15 cellular contexts compared by ENCODE assay signal in genomic region chr2:159803235-159803962, GRCh38. TPM values are rescaled to one million over a fixed set of nuclear protein-coding genes. Genes with fewer than 3 reads are reported as not detected.
DNase-seq lines count a peak whose midpoint lies in the region; ATAC-seq, FAIRE-seq and TF ChIP-seq lines count a peak whose summit lies in the region.
"Had no signal": no experiment of that assay in that cellular context is flagged by ENCODE, and none has a peak within 500 bp of the region (broad histone marks: within the 10 kb centered on the region; RNA-seq: fewer than 3 reads in every experiment).

No MANE protein-coding gene starts in this region.

- ATAC-seq in activated CD8-positive, alpha-beta T cell treated with anti-CD3 and anti-CD28 coated beads for 36 hours: peak; percentile 42
- ATAC-seq in activated CD8-positive, alpha-beta T cell treated with anti-CD3 and anti-CD28 coated beads, Interleukin-2, amount 10 ng/mL, durations not matched to agents 7 days and 5 days: no peak
- ATAC-seq in HepG2 (no peak), right lobe of liver (no peak), HG03521 (IDR thresholded peaks at IDR 0.05; ENCODE audit: unreplicated experiment) (no peak)
- ATAC-seq in stimulated activated naive CD8-positive, alpha-beta T cell treated with anti-CD3 and anti-CD28 coated beads, Interleukin-15, amount 100 ng/mL, for 72 hours: peak; percentile 56

- no peak overlapping the region for H3K27ac Mint-ChIP-seq in activated CD8-positive, alpha-beta T cell treated with anti-CD3 and anti-CD28 coated beads for 36 hours
- no peak overlapping the region for H3K27ac Mint-ChIP-seq in activated CD8-positive, alpha-beta T cell treated with anti-CD3 and anti-CD28 coated beads, Interleukin-2, amount 10 ng/mL, durations not matched to agents 7 days and 5 days
- H3K27ac Mint-ChIP-seq in stimulated activated naive CD8-positive, alpha-beta T cell treated with anti-CD3 and anti-CD28 coated beads, Interleukin-15, amount 100 ng/mL, for 72 hours: no peak overlapping the region
- H3K27ac Mint-ChIP-seq: CD8-positive, alpha-beta memory T cell had no signal

- no peak for FAIRE-seq in HepG2 (lab: Jason Lieb, UNC)
- FAIRE-seq: GM18507 had no signal

- no peaks in the 10 kb centered on the region for H3K9me3 ChIP-seq in HepG2 (ENCODE audit: low read length)
- H3K9me3 ChIP-seq in right lobe of liver: no peaks in the 10 kb centered on the region
- no peaks in the 10 kb centered on the region for H3K9me3 ChIP-seq in neutrophil

- intact Hi-C loops in activated CD8-positive, alpha-beta T cell treated with anti-CD3 and anti-CD28 coated beads for 36 hours (cut with micrococcal nuclease): no loop called here
- intact Hi-C loops in HepG2 (cut with micrococcal nuclease; ENCODE audit: unreplicated experiment): no loop called here
- intact Hi-C loops in right lobe of liver (cut with DNase I): no loop called here
- intact Hi-C loops in dorsolateral prefrontal cortex (cut with DNase I): loop anchor here in 1 of 2 donors (10.0 kb wide), 1 partner anchor 669 kb away; no protein-coding TSS in a partner anchor

- H3K79me2 ChIP-seq in HepG2 (ENCODE audit: insufficient read depth, low read length): no peaks in the 10 kb centered on the region

- CTCF ChIA-PET in activated CD8-positive, alpha-beta T cell treated with anti-CD3 and anti-CD28 coated beads for 36 hours (lab: Charles Lee): no interaction called here
- CTCF ChIA-PET in activated CD8-positive, alpha-beta T cell treated with anti-CD3 and anti-CD28 coated beads, Interleukin-2, amount 10 ng/mL, durations not matched to agents 7 days and 5 days (lab: Charles Lee): no interaction called here
- CTCF ChIA-PET in HepG2 (lab: Yijun Ruan, JAX; ENCODE audit: low intra/inter-chr PET ratio, low total read pairs): no interaction called here

- peaks cover 12% of the 10 kb centered on the region for H3K27me3 Mint-ChIP-seq in activated CD8-positive, alpha-beta T cell treated with anti-CD3 and anti-CD28 coated beads for 36 hours
- peaks cover 17% of the 10 kb centered on the region for H3K27me3 Mint-ChIP-seq in activated CD8-positive, alpha-beta T cell treated with anti-CD3 and anti-CD28 coated beads, Interleukin-2, amount 10 ng/mL, durations not matched to agents 7 days and 5 days (ENCODE audit: low read depth)
- peaks cover 15% of the 10 kb centered on the region for H3K27me3 Mint-ChIP-seq in stimulated activated naive CD8-positive, alpha-beta T cell treated with anti-CD3 and anti-CD28 coated beads, Interleukin-15, amount 100 ng/mL, for 72 hours

- POLR2A ChIA-PET in activated CD8-positive, alpha-beta T cell treated with anti-CD3 and anti-CD28 coated beads for 36 hours (lab: Charles Lee): no interaction called here
- POLR2A ChIA-PET in activated CD8-positive, alpha-beta T cell treated with anti-CD3 and anti-CD28 coated beads, Interleukin-2, amount 10 ng/mL, durations not matched to agents 7 days and 5 days (lab: Charles Lee): no interaction called here
- POLR2A ChIA-PET in HepG2 (lab: Yijun Ruan, JAX): no interaction called here

- H3K4me3 Mint-ChIP-seq in activated CD8-positive, alpha-beta T cell treated with anti-CD3 and anti-CD28 coated beads for 36 hours: no peak overlapping the region
- H3K4me3 Mint-ChIP-seq in activated CD8-positive, alpha-beta T cell treated with anti-CD3 and anti-CD28 coated beads, Interleukin-2, amount 10 ng/mL, durations not matched to agents 7 days and 5 days: no peak overlapping the region
- no peak overlapping the region for H3K4me3 Mint-ChIP-seq in stimulated activated naive CD8-positive, alpha-beta T cell treated with anti-CD3 and anti-CD28 coated beads, Interleukin-15, amount 100 ng/mL, for 72 hours
- H3K4me3 Mint-ChIP-seq: CD8-positive, alpha-beta memory T cell had no signal

- no peak overlapping the region for H3K4me3 ChIP-seq in HepG2 (replicated peaks in 1 of 3; ENCODE audit: insufficient read depth in 1 of 3, low read depth in 2 of 3, low read length in 3 of 3)
- H3K4me3 ChIP-seq in right lobe of liver: no peak overlapping the region
- no peak overlapping the region for H3K4me3 ChIP-seq in neutrophil (ENCODE audit: low read depth in 1 of 2, low read length in 1 of 2)
- no peak overlapping the region for H3K4me3 ChIP-seq in dorsolateral prefrontal cortex
- H3K4me3 ChIP-seq: BLaER1 had no signal

- no peak overlapping the region for H3K27ac ChIP-seq in HepG2 (ENCODE audit: extremely low read length, insufficient read depth, low read length)
- H3K27ac ChIP-seq in right lobe of liver: no peak overlapping the region
- H3K27ac ChIP-seq in neutrophil: peak overlapping the region; percentile 98
- no peak overlapping the region for H3K27ac ChIP-seq in dorsolateral prefrontal cortex
- H3K27ac ChIP-seq: BLaER1 had no signal

- peaks cover 8% of the 10 kb centered on the region for H3K4me1 Mint-ChIP-seq in activated CD8-positive, alpha-beta T cell treated with anti-CD3 and anti-CD28 coated beads for 36 hours (ENCODE audit: low read depth)
- H3K4me1 Mint-ChIP-seq in activated CD8-positive, alpha-beta T cell treated with anti-CD3 and anti-CD28 coated beads, Interleukin-2, amount 10 ng/mL, durations not matched to agents 7 days and 5 days (ENCODE audit: low read depth): peaks cover 11% of the 10 kb centered on the region
- peaks cover 5% of the 10 kb centered on the region for H3K4me1 Mint-ChIP-seq in stimulated activated naive CD8-positive, alpha-beta T cell treated with anti-CD3 and anti-CD28 coated beads, Interleukin-15, amount 100 ng/mL, for 72 hours

- in situ Hi-C loops in HepG2 (cut with HindIII; ENCODE audit: extremely low pct_ligation_motif_present, low pct_unique_long_range_greater_than_20kb): no loop called here

- H4K20me1 ChIP-seq in HepG2 (ENCODE audit: insufficient read depth, low read length): no peaks in the 10 kb centered on the region

- H3K4me1 ChIP-seq in HepG2 (ENCODE audit: insufficient read depth, low read length) (peaks cover 20% of the 10 kb centered on the region), right lobe of liver (peaks cover 0 to 28% (median 13%) of the 10 kb centered on the region in 4 donors), neutrophil (ENCODE audit: control insufficient read depth in 1 of 2, insufficient read depth in 1 of 2, low read depth in 1 of 2, low read length in 1 of 2) (peaks cover 39 to 43% of the 10 kb centered on the region in 2 experiments)

- H3K36me3 ChIP-seq in HepG2 (replicated peaks in 1 of 2; ENCODE audit: control insufficient read depth in 1 of 2, insufficient read depth in 2 of 2, low read length in 2 of 2) (no peaks in the 10 kb centered on the region), right lobe of liver (no peaks in the 10 kb centered on the region), neutrophil (peaks cover 5% of the 10 kb centered on the region)
- H3K36me3 ChIP-seq: BLaER1 had no signal

- TF ChIP-seq EP300 in HepG2 (IDR thresholded peaks at IDR 0.05; ENCODE audit: low read depth in 2 of 2, low read length in 2 of 2) (no peak), HepG2 (CRISPR knock-in tag; IDR thresholded peaks at IDR 0.05; ENCODE audit: borderline replicate concordance) (no peak)

- no peak for DNase-seq in activated CD8-positive, alpha-beta T cell treated with anti-CD3 and anti-CD28 coated beads for 36 hours
- DNase-seq in activated CD8-positive, alpha-beta T cell treated with anti-CD3 and anti-CD28 coated beads, Interleukin-2, amount 10 ng/mL, durations not matched to agents 7 days and 5 days: no peak
- no peak for DNase-seq in HepG2 (ENCODE audit: low spot score)
- DNase-seq in right lobe of liver: no peak
- DNase-seq in stimulated activated naive CD8-positive, alpha-beta T cell treated with anti-CD3 and anti-CD28 coated beads, Interleukin-15, amount 100 ng/mL, for 72 hours: no peak
- no peak for DNase-seq in dorsolateral prefrontal cortex
- DNase-seq: 8988T; AML-193; CD8-positive, alpha-beta memory T cell; DMS53; HCEC 1CT had no signal

- H3K9me3 Mint-ChIP-seq in activated CD8-positive, alpha-beta T cell treated with anti-CD3 and anti-CD28 coated beads for 36 hours: no peaks in the 10 kb centered on the region
- no peaks in the 10 kb centered on the region for H3K9me3 Mint-ChIP-seq in activated CD8-positive, alpha-beta T cell treated with anti-CD3 and anti-CD28 coated beads, Interleukin-2, amount 10 ng/mL, durations not matched to agents 7 days and 5 days (ENCODE audit: insufficient read depth)
- H3K9me3 Mint-ChIP-seq in stimulated activated naive CD8-positive, alpha-beta T cell treated with anti-CD3 and anti-CD28 coated beads, Interleukin-15, amount 100 ng/mL, for 72 hours: no peaks in the 10 kb centered on the region
- H3K9me3 Mint-ChIP-seq: CD8-positive, alpha-beta memory T cell had no signal

- H3K36me3 Mint-ChIP-seq in activated CD8-positive, alpha-beta T cell treated with anti-CD3 and anti-CD28 coated beads for 36 hours (ENCODE audit: low read depth): peaks cover 16% of the 10 kb centered on the region
- H3K36me3 Mint-ChIP-seq in activated CD8-positive, alpha-beta T cell treated with anti-CD3 and anti-CD28 coated beads, Interleukin-2, amount 10 ng/mL, durations not matched to agents 7 days and 5 days (ENCODE audit: low read depth): peaks cover 8% of the 10 kb centered on the region

- TF ChIP-seq CTCF in activated CD8-positive, alpha-beta T cell treated with anti-CD3 and anti-CD28 coated beads for 36 hours (IDR thresholded peaks at IDR 0.05): no peak
- TF ChIP-seq CTCF in HepG2 (CRISPR knock-in tag; IDR thresholded peaks at IDR 0.05): no peak
- no peak for TF ChIP-seq CTCF in right lobe of liver (IDR thresholded peaks at IDR 0.05)
- TF ChIP-seq CTCF in neutrophil (IDR thresholded peaks at IDR 0.05): no peak
- TF ChIP-seq CTCF in dorsolateral prefrontal cortex (IDR thresholded peaks at IDR 0.05 in 54 of 56, conservative IDR thresholded peaks at IDR 0.05 in 2 of 56; ENCODE audit: low read depth in 1 of 56, partially characterized antibody in 56 of 56): no peak

- WGBS in HepG2 (ENCODE audit: low lambda C conversion rate): 47% methylated on average over 2 of the region's 2 CpGs
- 50% methylated on average over 2 of the region's 2 CpGs for WGBS in right lobe of liver (ENCODE audit: insufficient coverage, low coverage, low lambda C conversion rate, missing lambda C conversion rate)

- no peak for TF ChIP-seq POLR2A in HepG2 (IDR thresholded peaks at IDR 0.05; ENCODE audit: insufficient read depth in 1 of 2, low read depth in 2 of 2, low read length in 2 of 2)
- TF ChIP-seq POLR2A in right lobe of liver (IDR thresholded peaks at IDR 0.05): no peak

- H3K4me2 ChIP-seq in HepG2 (ENCODE audit: low read depth, low read length): no peak overlapping the region
- H3K4me2 ChIP-seq: BLaER1 had no signal

- no peak for TF ChIP-seq RAD21 in HepG2 (CRISPR knock-in tag; IDR thresholded peaks at IDR 0.05)

- no peak overlapping the region for H3K9ac ChIP-seq in HepG2 (ENCODE audit: insufficient read depth, low read depth, low read length)
- H3K9ac ChIP-seq: BLaER1 had no signal

- no peak overlapping the region for H2AFZ ChIP-seq in HepG2 (ENCODE audit: low read length)

- no TSS peak for BruUV-seq in HepG2 (replicated peaks; lab: Mats Ljungman, UMichigan)

- no peaks in the 10 kb centered on the region for H3K27me3 ChIP-seq in HepG2 (ENCODE audit: control insufficient read depth in 1 of 2, insufficient read depth in 2 of 2, low read length in 2 of 2)
- no peaks in the 10 kb centered on the region for H3K27me3 ChIP-seq in right lobe of liver
- no peaks in the 10 kb centered on the region for H3K27me3 ChIP-seq in neutrophil
- peaks cover 0 to 2% (median 0%) of the 10 kb centered on the region in 45 donors for H3K27me3 ChIP-seq in dorsolateral prefrontal cortex

RNA-seq across cellular contexts. Expression of gene CD302, which starts 5.4 kb away (rescaled TPM):
- total RNA-seq in activated CD8-positive, alpha-beta T cell treated with anti-CD3 and anti-CD28 coated beads for 36 hours: under 1 TPM; 0.43 to 0.74 TPM
- total RNA-seq in activated CD8-positive, alpha-beta T cell treated with anti-CD3 and anti-CD28 coated beads, Interleukin-2, amount 10 ng/mL, durations not matched to agents 7 days and 5 days: under 1 TPM; 0.08 to 0.23 TPM
- 5.6 and 8.0 TPM in 2 replicates for total RNA-seq in HepG2 (2016; rRNA removed; fragmentation: Illumina TruSeq; extraction: Trizol)
- total RNA-seq in HepG2 (2016; cell fraction: cytosol; rRNA removed; fragmentation: Illumina TruSeq; extraction: Trizol; ENCODE audit: low read depth): 1.4 and 1.7 TPM in 2 replicates
- 5.5 and 7.6 TPM in 2 replicates for total RNA-seq in HepG2 (2016; cell fraction: insoluble cytoplasmic fraction; rRNA removed; fragmentation: Illumina TruSeq; extraction: Trizol)
- total RNA-seq in HepG2 (2016; cell fraction: membrane; rRNA removed; fragmentation: Illumina TruSeq; extraction: Trizol): 3.5 and 4.0 TPM in 2 replicates
- total RNA-seq in HepG2 (2016; cell fraction: nucleus; rRNA removed; fragmentation: Illumina TruSeq; extraction: Trizol): 8.1 and 9.2 TPM in 2 replicates
- 15.6 and 16.0 TPM in 2 replicates for polyA plus RNA-seq in HepG2 (2011; rRNA removed)
- polyA plus RNA-seq in HepG2 (2011; cell fraction: cytosol; rRNA removed): 6.9 and 14.7 TPM in 2 replicates
- polyA plus RNA-seq in HepG2 (2011; cell fraction: nucleus; rRNA removed): 2.4 and 4.1 TPM in 2 replicates
- 14.4 and 16.4 TPM in 2 replicates for polyA plus RNA-seq in HepG2 (2012)
- 2.1 and 2.3 TPM in 2 replicates for polyA plus RNA-seq in HepG2 (2016; cell fraction: cytosol; fragmentation: Illumina TruSeq; extraction: Trizol; ENCODE audit: low read depth)
- polyA plus RNA-seq in HepG2 (2016; cell fraction: insoluble cytoplasmic fraction; fragmentation: Illumina TruSeq; extraction: Trizol; ENCODE audit: low read depth): 9.4 and 9.8 TPM in 2 replicates
- 4.1 and 4.5 TPM in 2 replicates for polyA plus RNA-seq in HepG2 (2016; cell fraction: membrane; fragmentation: Illumina TruSeq; extraction: Trizol; ENCODE audit: low read depth)
- polyA plus RNA-seq in HepG2 (2016; cell fraction: nucleus; fragmentation: Illumina TruSeq; extraction: Trizol; ENCODE audit: insufficient read depth, low read depth): 12.9 and 15.8 TPM in 2 replicates
- 3.5 TPM in 1 of 2 replicates, not detected in the other for polyA minus RNA-seq in HepG2 (2011; rRNA and poly(A)+ RNA removed; ENCODE audit: low replicate concordance)
- polyA minus RNA-seq in HepG2 (2011; cell fraction: cytosol; rRNA and poly(A)+ RNA removed): 11.8 and 16.6 TPM in 2 replicates
- 7.7 and 12.2 TPM in 2 replicates for polyA minus RNA-seq in HepG2 (2011; cell fraction: nucleus; rRNA and poly(A)+ RNA removed)
- 100 to 1,000 TPM; 114 to 163 (median 130) TPM for total RNA-seq in right lobe of liver
- total RNA-seq in dorsolateral prefrontal cortex: 10 to 100 TPM in 43 of 120 experiments, 1 to 10 TPM in 77; 2.9 to 20.4 (median 8.5) TPM

Comparison
In these comparisons a context has a peak if more than half of its experiments do, and no peak if none do; other contexts are left out.
1. ATAC-seq: peak in activated CD8-positive, alpha-beta T cell treated with anti-CD3 and anti-CD28 coated beads for 36 hours (single experiment) and stimulated activated naive CD8-positive, alpha-beta T cell treated with anti-CD3 and anti-CD28 coated beads, Interleukin-15, amount 100 ng/mL, for 72 hours (single experiment); none in activated CD8-positive, alpha-beta T cell treated with anti-CD3 and anti-CD28 coated beads, Interleukin-2, amount 10 ng/mL, durations not matched to agents 7 days and 5 days (single experiment), HepG2 (single experiment), right lobe of liver (0 of 4) and HG03521 (single experiment).
2. RNA of gene CD302, which starts 5.4 kb away (total RNA-seq): 114 to 163 TPM in right lobe of liver; 2.9 to 20.4 TPM in dorsolateral prefrontal cortex, 1.4 to 9.2 TPM in HepG2, 0.43 to 0.74 TPM in activated CD8-positive, alpha-beta T cell treated with anti-CD3 and anti-CD28 coated beads for 36 hours and 0.08 to 0.23 TPM in activated CD8-positive, alpha-beta T cell treated with anti-CD3 and anti-CD28 coated beads, Interleukin-2, amount 10 ng/mL, durations not matched to agents 7 days and 5 days; every median in the first group is over 4 times any median in the second.